27 cellular contexts compared by ENCODE assay signal in genomic region chr20:47744803-47745202, GRCh38.
"Had no signal": no experiment of that assay in that cellular context is flagged by ENCODE, and none has a peak within 500 bp of the region (broad histone marks: within the 10 kb centered on the region; RNA-seq: fewer than 3 reads in every experiment).

No MANE protein-coding gene starts in this region.

- H3K27ac ChIP-seq: brain microvascular endothelial cell, esophagus muscularis mucosa had no signal

- H3K36me3 ChIP-seq: brain microvascular endothelial cell had no signal

- H3K27me3 Mint-ChIP-seq: activated CD4-positive, alpha-beta T cell treated with anti-CD3 and anti-CD28 coated beads for 36 hours; activated T-cell treated with anti-CD3 and anti-CD28 coated beads, Interleukin-2, amount 50 U/mL, for 24 hours had no signal

- FAIRE-seq: astrocyte, bronchial epithelial cell, colon had no signal

- ATAC-seq: activated CD4-positive, alpha-beta T cell treated with anti-CD3 and anti-CD28 coated beads for 36 hours; activated naive CD4-positive, alpha-beta T cell treated with anti-CD3 and anti-CD28 coated beads, Interleukin-2, amount 50 U/mL, for 72 hours; activated T-cell treated with anti-CD3 and anti-CD28 coated beads, Interleukin-2, amount 50 U/mL, for 72 hours; effector memory CD8-positive, alpha-beta T cell had no signal

- H3K9me3 Mint-ChIP-seq: activated CD4-positive, alpha-beta memory T cell treated with anti-CD3 and anti-CD28 coated beads for 36 hours; activated CD4-positive, alpha-beta T cell treated with anti-CD3 and anti-CD28 coated beads, Interleukin-2, amount 10 ng/mL, durations not matched to agents 24 days and 14 days; activated naive CD4-positive, alpha-beta T cell treated with anti-CD3 and anti-CD28 coated beads, Interleukin-2, amount 10 ng/mL, durations not matched to agents 7 days and 5 days; activated naive CD4-positive, alpha-beta T cell treated with anti-CD3 and anti-CD28 coated beads, Interleukin-2, amount 50 U/mL, for 72 hours; activated naive CD8-positive, alpha-beta T cell treated with anti-CD3 and anti-CD28 coated beads, Interleukin-2, amount 10 ng/mL, durations not matched to agents 7 days and 5 days; activated T-cell treated with anti-CD3 and anti-CD28 coated beads, Interleukin-2, amount 50 U/mL, for 24 hours; activated T-cell treated with anti-CD3 and anti-CD28 coated beads, Interleukin-2, amount 50 U/mL, for 72 hours; central memory CD8-positive, alpha-beta T cell; effector memory CD8-positive, alpha-beta T cell had no signal

- H3K9me3 ChIP-seq: esophagus muscularis mucosa had no signal

- DNase-seq: activated CD4-positive, alpha-beta memory T cell treated with anti-CD3 and anti-CD28 coated beads for 36 hours; activated CD4-positive, alpha-beta T cell treated with anti-CD3 and anti-CD28 coated beads for 36 hours; activated CD4-positive, alpha-beta T cell treated with anti-CD3 and anti-CD28 coated beads, Interleukin-2, amount 10 ng/mL, durations not matched to agents 24 days and 14 days; activated CD4-positive, CD25-positive, alpha-beta regulatory T cell; activated CD4-positive, CD25-positive, alpha-beta regulatory T cell treated with anti-CD3 and anti-CD28 coated beads, Interleukin-2, amount 50 U/mL, for 72 hours; activated CD8-positive, alpha-beta memory T cell treated with anti-CD3 and anti-CD28 coated beads, Interleukin-2, amount 50 U/mL, for 48 hours; activated gamma-delta T cell; activated naive CD4-positive, alpha-beta T cell; activated naive CD4-positive, alpha-beta T cell treated with anti-CD3 and anti-CD28 coated beads, Interleukin-2, amount 10 ng/mL, durations not matched to agents 7 days and 5 days; activated naive CD8-positive, alpha-beta T cell treated with anti-CD3 and anti-CD28 coated beads, Interleukin-2, amount 10 ng/mL, durations not matched to agents 7 days and 5 days; activated T-cell treated with anti-CD3 and anti-CD28 coated beads for 4 hours; activated T-cell treated with anti-CD3 and anti-CD28 coated beads, Interleukin-2, amount 50 U/mL, for 24 hours; activated T-cell treated with anti-CD3 and anti-CD28 coated beads, Interleukin-2, amount 50 U/mL, for 72 hours; brain microvascular endothelial cell; cortex of kidney; dermis blood vessel endothelial cell; effector CD4-positive, alpha-beta T cell; effector memory CD8-positive, alpha-beta T cell; erythroblast; foreskin melanocyte; T-helper 2 cell had no signal

- H3K4me3 Mint-ChIP-seq: activated CD4-positive, alpha-beta memory T cell treated with anti-CD3 and anti-CD28 coated beads for 36 hours; activated CD4-positive, alpha-beta T cell treated with anti-CD3 and anti-CD28 coated beads for 36 hours; activated CD4-positive, alpha-beta T cell treated with anti-CD3 and anti-CD28 coated beads, Interleukin-2, amount 10 ng/mL, durations not matched to agents 24 days and 14 days; activated naive CD4-positive, alpha-beta T cell treated with anti-CD3 and anti-CD28 coated beads, Interleukin-2, amount 10 ng/mL, durations not matched to agents 7 days and 5 days; activated naive CD8-positive, alpha-beta T cell treated with anti-CD3 and anti-CD28 coated beads, Interleukin-2, amount 10 ng/mL, durations not matched to agents 7 days and 5 days; activated T-cell treated with anti-CD3 and anti-CD28 coated beads, Interleukin-2, amount 50 U/mL, for 24 hours; activated T-cell treated with anti-CD3 and anti-CD28 coated beads, Interleukin-2, amount 50 U/mL, for 72 hours; central memory CD8-positive, alpha-beta T cell; effector memory CD8-positive, alpha-beta T cell had no signal

- H3K27me3 ChIP-seq: brain microvascular endothelial cell, esophagus muscularis mucosa had no signal

- H3K4me3 ChIP-seq: esophagus muscularis mucosa had no signal

- H3K36me3 Mint-ChIP-seq: activated CD4-positive, alpha-beta memory T cell treated with anti-CD3 and anti-CD28 coated beads for 36 hours; activated naive CD4-positive, alpha-beta T cell treated with anti-CD3 and anti-CD28 coated beads, Interleukin-2, amount 10 ng/mL, durations not matched to agents 7 days and 5 days; activated naive CD4-positive, alpha-beta T cell treated with anti-CD3 and anti-CD28 coated beads, Interleukin-2, amount 50 U/mL, for 72 hours; activated naive CD8-positive, alpha-beta T cell treated with anti-CD3 and anti-CD28 coated beads, Interleukin-2, amount 10 ng/mL, durations not matched to agents 7 days and 5 days had no signal

- H3K27ac Mint-ChIP-seq: activated CD4-positive, alpha-beta memory T cell treated with anti-CD3 and anti-CD28 coated beads for 36 hours; activated CD4-positive, alpha-beta T cell treated with anti-CD3 and anti-CD28 coated beads for 36 hours; activated CD4-positive, alpha-beta T cell treated with anti-CD3 and anti-CD28 coated beads, Interleukin-2, amount 10 ng/mL, durations not matched to agents 24 days and 14 days; activated naive CD4-positive, alpha-beta T cell treated with anti-CD3 and anti-CD28 coated beads, Interleukin-2, amount 10 ng/mL, durations not matched to agents 7 days and 5 days; activated naive CD4-positive, alpha-beta T cell treated with anti-CD3 and anti-CD28 coated beads, Interleukin-2, amount 50 U/mL, for 72 hours; activated naive CD8-positive, alpha-beta T cell treated with anti-CD3 and anti-CD28 coated beads, Interleukin-2, amount 10 ng/mL, durations not matched to agents 7 days and 5 days; activated T-cell treated with anti-CD3 and anti-CD28 coated beads, Interleukin-2, amount 50 U/mL, for 24 hours; activated T-cell treated with anti-CD3 and anti-CD28 coated beads, Interleukin-2, amount 50 U/mL, for 72 hours; effector memory CD8-positive, alpha-beta T cell had no signal
